Comparison of ENCODE assay signal across 15 cellular contexts in genomic region chr12:114932806-114933205, GRCh38.
A peak's percentile ranks its signal among the peaks of the same experiment; 100 is the strongest.
DNase-seq lines count a peak whose midpoint lies in the region; ATAC-seq and TF ChIP-seq lines count a peak whose summit lies in the region.
"Had no signal": no experiment of that assay in that cellular context is flagged by ENCODE, and none has a peak within 500 bp of the region (broad histone marks: within the 10 kb centered on the region; RNA-seq: fewer than 3 reads in every experiment).

No MANE protein-coding gene starts in this region.

- H3K18ac ChIP-seq in IMR-90 (ENCODE audit: low read depth, low read length) (no peak overlapping the region; the same call in 1 of the 2 replicates), trophoblast cell (ENCODE audit: low read length) (no peak overlapping the region)

- no peak overlapping the region for H3K4me3 Mint-ChIP-seq in Caco-2 (ENCODE audit: unreplicated experiment)
- H3K4me3 Mint-ChIP-seq in activated CD4-positive, alpha-beta memory T cell treated with anti-CD3 and anti-CD28 coated beads for 36 hours, result no peak overlapping the region
- H3K4me3 Mint-ChIP-seq: CD4-positive, CD25-positive, alpha-beta regulatory T cell had no signal

- TF ChIP-seq CTCF in Caco-2 (IDR thresholded peaks at IDR 0.05; ENCODE audit: insufficient read depth in 1 of 2, low read depth in 1 of 2, low read length in 1 of 2, severe bottlenecking in 1 of 2, unreplicated experiment in 1 of 2) (no peak), IMR-90 (conservative IDR thresholded peaks at IDR 0.05; ENCODE audit: low read depth, low read length) (no peak), BE2C (IDR thresholded peaks at IDR 0.05; ENCODE audit: low read depth, low read length) (no peak)

- intact Hi-C loops in Caco-2 (cut with micrococcal nuclease; ENCODE audit: unreplicated experiment), result no loop called here
- intact Hi-C loops in IMR-90 (cut with micrococcal nuclease), result loop anchor here (5.0 kb wide), 2 partner anchors 214 to 251 kb away; partner anchors contain the start of gene TBX3
- intact Hi-C loops in right cardiac atrium (cut with DNase I), result no loop called here
- intact Hi-C loops in activated CD4-positive, alpha-beta memory T cell treated with anti-CD3 and anti-CD28 coated beads for 36 hours (cut with micrococcal nuclease), result no loop called here

- H3K36me3 ChIP-seq in Caco-2 (ENCODE audit: control insufficient read depth, insufficient read depth, low read length) (no peaks in the 10 kb centered on the region), IMR-90 (ENCODE audit: control insufficient read depth, insufficient read depth, low read length) (no peaks in the 10 kb centered on the region), SJSA1 (no peaks in the 10 kb centered on the region), trophoblast cell (ENCODE audit: control insufficient read depth in 1 of 2, insufficient read depth in 2 of 2, low read length in 2 of 2) (no peaks in the 10 kb centered on the region), BE2C (no peaks in the 10 kb centered on the region)
- H3K36me3 ChIP-seq: BLaER1, HAP-1 had no signal

- no peak for TF ChIP-seq POLR2A in IMR-90 (IDR thresholded peaks at IDR 0.05; ENCODE audit: low read depth, low read length)

- POLR2A ChIA-PET in Caco-2 (lab: Charles Lee), result no interaction called here
- POLR2A ChIA-PET in IMR-90 (lab: Charles Lee; ENCODE audit: unreplicated experiment), result no interaction called here
- POLR2A ChIA-PET in activated CD4-positive, alpha-beta memory T cell treated with anti-CD3 and anti-CD28 coated beads for 36 hours (lab: Charles Lee), result no interaction called here

- H3K9me3 Mint-ChIP-seq in Caco-2 (ENCODE audit: unreplicated experiment), result peaks cover 22% of the 10 kb centered on the region
- peaks cover 24% of the 10 kb centered on the region for H3K9me3 Mint-ChIP-seq in activated CD4-positive, alpha-beta memory T cell treated with anti-CD3 and anti-CD28 coated beads for 36 hours

- no peak overlapping the region for H4K5ac ChIP-seq in IMR-90 (ENCODE audit: low read depth, low read length)

- no peak overlapping the region; the same call in 1 of the 2 replicates for H3K23ac ChIP-seq in IMR-90 (ENCODE audit: low read depth, low read length)
- no peak overlapping the region for H3K23ac ChIP-seq in trophoblast cell (ENCODE audit: low read length)

- no peaks in the 10 kb centered on the region for H3K27me3 Mint-ChIP-seq in Caco-2 (ENCODE audit: insufficient read depth, unreplicated experiment)
- H3K27me3 Mint-ChIP-seq in activated CD4-positive, alpha-beta memory T cell treated with anti-CD3 and anti-CD28 coated beads for 36 hours, result no peaks in the 10 kb centered on the region
- H3K27me3 Mint-ChIP-seq: CD4-positive, CD25-positive, alpha-beta regulatory T cell had no signal

- H3K9ac ChIP-seq in IMR-90 (ENCODE audit: low read depth, low read length) (no peak overlapping the region), trophoblast cell (ENCODE audit: low read length) (no peak overlapping the region)
- H3K9ac ChIP-seq: BLaER1 had no signal

- peak overlapping the region; percentile 93 for H2BK20ac ChIP-seq in IMR-90 (ENCODE audit: low read depth, low read length)

- H4K8ac ChIP-seq in IMR-90 (ENCODE audit: low read depth in 2 of 2, low read length in 2 of 2), result peak overlapping the region in 1 of 2 experiments; percentile 26; a peak in 2 of 4 replicates
- H4K8ac ChIP-seq in trophoblast cell (ENCODE audit: low read depth, low read length), result no peak overlapping the region

- H3K4me1 Mint-ChIP-seq in Caco-2 (ENCODE audit: low read depth, unreplicated experiment), result peaks cover 7% of the 10 kb centered on the region
- no peaks in the 10 kb centered on the region for H3K4me1 Mint-ChIP-seq in activated CD4-positive, alpha-beta memory T cell treated with anti-CD3 and anti-CD28 coated beads for 36 hours (ENCODE audit: low read depth)
- H3K4me1 Mint-ChIP-seq: CD4-positive, CD25-positive, alpha-beta regulatory T cell had no signal

- H3K27ac ChIP-seq in IMR-90 (ENCODE audit: insufficient read depth, low read length), result no peak overlapping the region
- peak overlapping the region; percentile 92 for H3K27ac ChIP-seq in SJSA1
- H3K27ac ChIP-seq in trophoblast cell (ENCODE audit: low read depth, low read length), result peak overlapping the region; percentile 37
- H3K27ac ChIP-seq in right cardiac atrium (ENCODE audit: low read length), result no peak overlapping the region
- H3K27ac ChIP-seq: BLaER1, HL-60 had no signal

- H2AK9ac ChIP-seq in IMR-90 (replicated peaks; ENCODE audit: low read depth, low read length, poor library complexity), result no peak overlapping the region

- no peaks in the 10 kb centered on the region for H3K79me2 ChIP-seq in trophoblast cell (ENCODE audit: control insufficient read depth, insufficient read depth, low read length, poor library complexity)

- H3K4ac ChIP-seq in IMR-90 (ENCODE audit: low read depth, low read length), result no peak overlapping the region; the same call in 1 of the 2 replicates
- H3K4ac ChIP-seq in trophoblast cell (ENCODE audit: low read depth, low read length), result no peak overlapping the region

- H3K4me2 ChIP-seq in IMR-90 (ENCODE audit: low read depth, low read length) (no peak overlapping the region), trophoblast cell (ENCODE audit: low read length) (no peak overlapping the region)
- H3K4me2 ChIP-seq: BLaER1 had no signal

- peak overlapping the region; percentile 91; the same call in 1 of the 3 replicates for H2BK15ac ChIP-seq in IMR-90 (ENCODE audit: low read depth, low read length)

- TF ChIP-seq RAD21 in IMR-90 (IDR thresholded peaks at IDR 0.05; ENCODE audit: low read length), result no peak

- in situ Hi-C loops in IMR-90 (cut with MboI; ENCODE audit: low sequenced_read_pairs), result no loop called here

- TSS peak; percentile 47 for BruUV-seq in Caco-2 (replicated peaks; lab: Mats Ljungman, UMichigan)
- BruUV-seq in IMR-90 (replicated peaks; lab: Mats Ljungman, UMichigan), result no TSS peak

- H2AK5ac ChIP-seq in IMR-90 (ENCODE audit: low read depth, low read length) (no peak overlapping the region), trophoblast cell (ENCODE audit: low read length) (no peak overlapping the region)

- WGBS in IMR-90 (ENCODE audit: extremely low coverage in 2 of 2, insufficient read length in 1 of 2), 2 experiments, result no CpG with 5 or more reads among the region's 3 CpGs
- WGBS in trophoblast cell (ENCODE audit: extremely low coverage, insufficient coverage, insufficient read length), result no CpG with 5 or more reads among the region's 3 CpGs
- WGBS in right cardiac atrium, result 82% methylated on average over 2 of the region's 3 CpGs

- DNase-seq in Caco-2, result no peak
- no peak for DNase-seq in IMR-90
- DNase-seq in SJSA1 (ENCODE audit: low read depth in 1 of 2, low spot score in 2 of 2), result no peak
- peak; percentile 40 to 93 for DNase-seq in trophoblast cell
- no peak for DNase-seq in right cardiac atrium
- no peak for DNase-seq in BE2C
- DNase-seq in activated CD4-positive, alpha-beta memory T cell treated with anti-CD3 and anti-CD28 coated beads for 36 hours, result no peak
- DNase-seq: Calu3; CD4-positive, CD25-positive, alpha-beta regulatory T cell; DMS 273 treated with DMSO at 0.1 percent for 48 hours; KBM-7 had no signal

- no peak overlapping the region for H3K56ac ChIP-seq in IMR-90 (ENCODE audit: extremely low read depth, insufficient read depth, low read length)

- H4K91ac ChIP-seq in IMR-90 (ENCODE audit: insufficient read depth, low read depth, low read length) (peak overlapping the region; percentile 71; the same call in 1 of the 2 replicates), trophoblast cell (ENCODE audit: low read depth, low read length) (peak overlapping the region; percentile 72)

- ATAC-seq in IMR-90 (ENCODE audit: low read depth) (no peak), GM19395 (IDR thresholded peaks at IDR 0.05; ENCODE audit: unreplicated experiment) (no peak), right cardiac atrium (no peak)

- no peaks in the 10 kb centered on the region for H4K20me1 ChIP-seq in IMR-90 (ENCODE audit: insufficient read depth, low read length)
- H4K20me1 ChIP-seq: BLaER1 had no signal

- H3K79me1 ChIP-seq in IMR-90 (ENCODE audit: low read depth in 1 of 2, low read length in 2 of 2) (no peaks in the 10 kb centered on the region), trophoblast cell (ENCODE audit: low read length) (peaks cover 20% of the 10 kb centered on the region)

- H3K27me3 ChIP-seq in Caco-2 (replicated peaks; ENCODE audit: control insufficient read depth, insufficient read depth, low read length) (no peaks in the 10 kb centered on the region), IMR-90 (ENCODE audit: control insufficient read depth, insufficient read depth, low read length) (no peaks in the 10 kb centered on the region), SJSA1 (replicated peaks) (no peaks in the 10 kb centered on the region), trophoblast cell (ENCODE audit: insufficient read depth, low read length) (no peaks in the 10 kb centered on the region), right cardiac atrium (ENCODE audit: control insufficient read depth, insufficient read depth) (no peaks in the 10 kb centered on the region), BE2C (0 out of 2 replicates have a peak, but pooled peaks cover 3% of the 10 kb centered on the region)
- H3K27me3 ChIP-seq: BLaER1 had no signal

- H3K14ac ChIP-seq in IMR-90 (replicated peaks; ENCODE audit: low read depth, low read length) (peak overlapping the region; percentile 62; the same call in 1 of the 2 replicates), trophoblast cell (ENCODE audit: low read length) (no peak overlapping the region)

- no peaks in the 10 kb centered on the region for H3K36me3 Mint-ChIP-seq in Caco-2 (ENCODE audit: insufficient read depth, unreplicated experiment)
- H3K36me3 Mint-ChIP-seq in activated CD4-positive, alpha-beta memory T cell treated with anti-CD3 and anti-CD28 coated beads for 36 hours, result no peaks in the 10 kb centered on the region
- H3K36me3 Mint-ChIP-seq: CD4-positive, CD25-positive, alpha-beta regulatory T cell had no signal

- peaks cover 20% of the 10 kb centered on the region for H3K4me1 ChIP-seq in Caco-2
- H3K4me1 ChIP-seq in IMR-90 (ENCODE audit: control insufficient read depth, insufficient read depth, low read length), result peaks cover 7% of the 10 kb centered on the region
- peaks cover 38% of the 10 kb centered on the region for H3K4me1 ChIP-seq in SJSA1 (replicated peaks)
- peaks cover 9 to 17% of the 10 kb centered on the region in 2 experiments for H3K4me1 ChIP-seq in trophoblast cell (ENCODE audit: control insufficient read depth in 1 of 2, insufficient read depth in 2 of 2, low read length in 2 of 2)
- H3K4me1 ChIP-seq in right cardiac atrium (ENCODE audit: control insufficient read depth, insufficient read depth, low read length), result no peaks in the 10 kb centered on the region
- H3K4me1 ChIP-seq in BE2C, result peaks cover 15% of the 10 kb centered on the region
- H3K4me1 ChIP-seq: BLaER1, HAP-1 had no signal

- H4K12ac ChIP-seq in trophoblast cell (ENCODE audit: low read depth, low read length), result no peak overlapping the region

- H2BK120ac ChIP-seq in IMR-90 (ENCODE audit: low read depth, low read length), result peak overlapping the region; percentile 87
- H2BK120ac ChIP-seq in trophoblast cell (ENCODE audit: insufficient read depth, low read length, poor library complexity), result no peak overlapping the region

- H2BK12ac ChIP-seq in trophoblast cell (ENCODE audit: low read length), result no peak overlapping the region

- CTCF ChIA-PET in Caco-2 (lab: Charles Lee), result no interaction called here
- CTCF ChIA-PET in IMR-90 (lab: Yijun Ruan, JAX), result interaction anchor here (2.4 kb wide), 1 partner anchor 248 kb away, joined by 11 read pairs; the partner anchor contains the start of gene TBX3
- CTCF ChIA-PET in activated CD4-positive, alpha-beta memory T cell treated with anti-CD3 and anti-CD28 coated beads for 36 hours (lab: Charles Lee), result no interaction called here

- peak overlapping the region; percentile 36 for H3K27ac Mint-ChIP-seq in Caco-2 (ENCODE audit: unreplicated experiment)
- H3K27ac Mint-ChIP-seq in activated CD4-positive, alpha-beta memory T cell treated with anti-CD3 and anti-CD28 coated beads for 36 hours, result no peak overlapping the region
- H3K27ac Mint-ChIP-seq: CD4-positive, CD25-positive, alpha-beta regulatory T cell had no signal

- H2AFZ ChIP-seq in IMR-90 (replicated peaks; ENCODE audit: low read length, poor library complexity) (no peak overlapping the region), trophoblast cell (ENCODE audit: insufficient read depth, low read length, poor library complexity) (no peak overlapping the region)

- no peak overlapping the region for H3K4me3 ChIP-seq in Caco-2 (ENCODE audit: low read depth, low read length)
- H3K4me3 ChIP-seq in IMR-90 (ENCODE audit: insufficient read depth, low read depth, low read length), result no peak overlapping the region
- no peak overlapping the region for H3K4me3 ChIP-seq in SJSA1
- no peak overlapping the region for H3K4me3 ChIP-seq in trophoblast cell (ENCODE audit: low read depth, low read length)
- no peak overlapping the region for H3K4me3 ChIP-seq in right cardiac atrium (ENCODE audit: low read length)
- H3K4me3 ChIP-seq in BE2C (ENCODE audit: low read depth, low read length), result no peak overlapping the region
- H3K4me3 ChIP-seq: BLaER1, HAP-1 had no signal

- H2BK5ac ChIP-seq in IMR-90 (ENCODE audit: low read depth, low read length, poor library complexity, severe bottlenecking), result peak overlapping the region; percentile 70
- H2BK5ac ChIP-seq in trophoblast cell (ENCODE audit: low read depth, low read length, poor library complexity), result no peak overlapping the region

- H3K9me1 ChIP-seq in IMR-90 (ENCODE audit: insufficient read depth, low read length), result peaks cover 6% of the 10 kb centered on the region

- dilution Hi-C loops in IMR-90 (cut with HindIII; ENCODE audit: low sequenced_read_pairs, unreplicated experiment), result no loop called here

- peaks cover 8% of the 10 kb centered on the region; the same call in 1 of the 2 replicates for H3K9me3 ChIP-seq in Caco-2
- H3K9me3 ChIP-seq in IMR-90 (ENCODE audit: control insufficient read depth, insufficient read depth, low read length), result no peaks in the 10 kb centered on the region
- H3K9me3 ChIP-seq in SJSA1 (replicated peaks), result peaks cover 3% of the 10 kb centered on the region; the same call in 1 of the 2 replicates
- no peaks in the 10 kb centered on the region for H3K9me3 ChIP-seq in trophoblast cell (ENCODE audit: insufficient read depth, low read depth, low read length)
- no peaks in the 10 kb centered on the region for H3K9me3 ChIP-seq in right cardiac atrium (ENCODE audit: control insufficient read depth, low read length)
- H3K9me3 ChIP-seq in BE2C, result no peaks in the 10 kb centered on the region
- H3K9me3 ChIP-seq: HAP-1 had no signal

Comparison
In these comparisons a context has a peak if more than half of its experiments do, and no peak if none do; other contexts are left out.
1. DNase-seq: peak in trophoblast cell (2 of 2); none in Caco-2 (0 of 2), IMR-90 (single experiment), SJSA1 (0 of 2), right cardiac atrium (0 of 3), BE2C (single experiment) and activated CD4-positive, alpha-beta memory T cell treated with anti-CD3 and anti-CD28 coated beads for 36 hours (single experiment).
2. H3K27ac ChIP-seq: peak in SJSA1 (single experiment) and trophoblast cell (single experiment); none in IMR-90 (single experiment) and right cardiac atrium (single experiment).